ENCODE assay signal across 17 cellular contexts in genomic region chr18:2856499-2856898, GRCh38. TPM values are rescaled to one million over a fixed set of nuclear protein-coding genes. Genes with fewer than 3 reads are reported as not detected.
DNase-seq lines count a peak whose midpoint lies in the region; ATAC-seq and TF ChIP-seq lines count a peak whose summit lies in the region.
"Had no signal": no experiment of that assay in that cellular context is flagged by ENCODE, and none has a peak within 500 bp of the region (broad histone marks: within the 10 kb centered on the region; RNA-seq: fewer than 3 reads in every experiment).

No MANE protein-coding gene starts in this region.

- H3K36me3 Mint-ChIP-seq in activated CD4-positive, alpha-beta T cell treated with anti-CD3 and anti-CD28 coated beads, Interleukin-2, amount 10 ng/mL, durations not matched to agents 24 days and 14 days (ENCODE audit: low read depth) = peaks cover 5% of the 10 kb centered on the region
- H3K36me3 Mint-ChIP-seq in T-cell = no peaks in the 10 kb centered on the region

- H3K9me3 ChIP-seq in spleen = peaks cover 0 to 13% (median 8%) of the 10 kb centered on the region in 8 donors

- ATAC-seq in T-cell (replicated peaks in 1 of 4) = peak in 3 of 4 experiments; percentile 53 to 69 (median 63)
- no peak for ATAC-seq in HG02840 (IDR thresholded peaks at IDR 0.05; ENCODE audit: low FRiP score, unreplicated experiment)
- no peak for ATAC-seq in GM21786 (IDR thresholded peaks at IDR 0.05; ENCODE audit: unreplicated experiment)

- H3K4me3 Mint-ChIP-seq in activated CD4-positive, alpha-beta T cell treated with anti-CD3 and anti-CD28 coated beads, Interleukin-2, amount 10 ng/mL, durations not matched to agents 24 days and 14 days = peak overlapping the region; percentile 1
- no peak overlapping the region for H3K4me3 Mint-ChIP-seq in T-cell

- WGBS in spleen, 5 donors = 39 to 67% (median 42%) methylated on average over 9 of the region's 9 CpGs

- no peak for TF ChIP-seq CTCF in foreskin fibroblast (IDR thresholded peaks at IDR 0.05; ENCODE audit: low read depth, low read length)
- TF ChIP-seq CTCF in spleen (IDR thresholded peaks at IDR 0.05 in 8 of 11, conservative IDR thresholded peaks at IDR 0.05 in 3 of 11) = no peak

- H3K27ac ChIP-seq in spleen = peak overlapping the region in 7 of 8 donors; percentile 54 to 86 (median 81)
- H3K27ac ChIP-seq: BLaER1, PC-9 had no signal

- POLR2A ChIA-PET in T-cell (lab: Charles Lee) = interaction anchor here in 1 of 2 donors (1.0 kb wide), 1 partner anchor 30 kb away, joined by 3 read pairs; no protein-coding TSS in a partner anchor

- H3K9me3 Mint-ChIP-seq in activated CD4-positive, alpha-beta T cell treated with anti-CD3 and anti-CD28 coated beads, Interleukin-2, amount 10 ng/mL, durations not matched to agents 24 days and 14 days = no peaks in the 10 kb centered on the region
- H3K9me3 Mint-ChIP-seq in T-cell = no peaks in the 10 kb centered on the region

- peaks cover 8% of the 10 kb centered on the region for H3K27me3 Mint-ChIP-seq in activated CD4-positive, alpha-beta T cell treated with anti-CD3 and anti-CD28 coated beads, Interleukin-2, amount 10 ng/mL, durations not matched to agents 24 days and 14 days
- H3K27me3 Mint-ChIP-seq in T-cell = peaks cover 8 to 17% of the 10 kb centered on the region in 2 donors

- TF ChIP-seq POLR2A in spleen (IDR thresholded peaks at IDR 0.05) = no peak

- H3K36me3 ChIP-seq in spleen = peaks cover 0 to 35% (median 0%) of the 10 kb centered on the region in 6 donors
- H3K36me3 ChIP-seq: BLaER1 had no signal

- no peak overlapping the region for H3K27ac Mint-ChIP-seq in activated CD4-positive, alpha-beta T cell treated with anti-CD3 and anti-CD28 coated beads, Interleukin-2, amount 10 ng/mL, durations not matched to agents 24 days and 14 days
- H3K27ac Mint-ChIP-seq in T-cell = no peak overlapping the region

- intact Hi-C loops in activated CD4-positive, alpha-beta T cell treated with anti-CD3 and anti-CD28 coated beads, Interleukin-2, amount 10 ng/mL, durations not matched to agents 24 days and 14 days (cut with micrococcal nuclease) = no loop called here
- intact Hi-C loops in spleen (cut with DNase I; ENCODE audit: low total_unique reads) = no loop called here

- H3K4me3 ChIP-seq in foreskin fibroblast (ENCODE audit: low read depth in 1 of 2, low read length in 2 of 2) = peak overlapping the region in 1 of 2 donors; percentile 1
- no peak overlapping the region for H3K4me3 ChIP-seq in spleen
- H3K4me3 ChIP-seq: BLaER1, PC-9 had no signal

- H3K27me3 ChIP-seq in spleen (replicated peaks in 1 of 7) = peaks cover 0 to 12% (median 0%) of the 10 kb centered on the region in 7 donors
- H3K27me3 ChIP-seq: BLaER1 had no signal

- CTCF ChIA-PET in T-cell (lab: Charles Lee) = no interaction called here

- peaks cover 10% of the 10 kb centered on the region for H3K4me1 Mint-ChIP-seq in activated CD4-positive, alpha-beta T cell treated with anti-CD3 and anti-CD28 coated beads, Interleukin-2, amount 10 ng/mL, durations not matched to agents 24 days and 14 days
- peaks cover 0 to 7% (median 6%) of the 10 kb centered on the region in 3 donors for H3K4me1 Mint-ChIP-seq in T-cell

- peaks cover 0 to 45% (median 20%) of the 10 kb centered on the region in 6 donors for H3K4me1 ChIP-seq in spleen
- H3K4me1 ChIP-seq: BLaER1 had no signal

- DNase-seq in activated CD4-positive, alpha-beta T cell treated with anti-CD3 and anti-CD28 coated beads, Interleukin-2, amount 10 ng/mL, durations not matched to agents 24 days and 14 days = no peak
- DNase-seq in activated CD4-positive, alpha-beta T cell treated with anti-CD3 and anti-CD28 coated beads, Interleukin-2, amount 50 U/mL, for 1 hour = no peak
- no peak for DNase-seq in T-cell
- peak; percentile 40 to 64 for DNase-seq in foreskin fibroblast
- DNase-seq in spleen = no peak
- no peak for DNase-seq in MV-4-11 (lab: John Stamatoyannopoulos, UW)
- DNase-seq: 8988T; activated CD4-positive, alpha-beta T cell treated with anti-CD3 and anti-CD28 coated beads, Interleukin-2, amount 50 U/mL, for 4 hours; anterior cingulate cortex; DMS153; NCI-H2107; NCI-H748 treated with DMSO at 0.1 percent for 48 hours; PC-9; stimulated activated CD4-positive, alpha-beta T cell treated with anti-CD3 and anti-CD28 coated beads, Interleukin-4, amount 100 ng/mL, for 1 hour had no signal

RNA-seq across cellular contexts. Expression of gene EMILIN2, which starts 9.7 kb away (rescaled TPM):
- 32.4 and 35.5 TPM in 2 replicates for total RNA-seq in activated CD4-positive, alpha-beta T cell treated with anti-CD3 and anti-CD28 coated beads, Interleukin-2, amount 10 ng/mL, durations not matched to agents 24 days and 14 days
- total RNA-seq in T-cell = 10 to 100 TPM in 4 of 5 donors, 1 to 10 TPM in 1; 3.3 to 19.2 (median 15.0) TPM
- 10 to 100 TPM; 12.1 to 47.7 (median 28.1) TPM for total RNA-seq in spleen
- polyA plus RNA-seq in spleen = 10 to 100 TPM in 2 of 3 donors, 1 to 10 TPM in 1; 7.5 to 20.3 (median 16.9) TPM

Comparison
In these comparisons a context has a peak if more than half of its experiments do, and no peak if none do; other contexts are left out.
1. DNase-seq: peak in foreskin fibroblast (2 of 2); none in activated CD4-positive, alpha-beta T cell treated with anti-CD3 and anti-CD28 coated beads, Interleukin-2, amount 10 ng/mL, durations not matched to agents 24 days and 14 days (single experiment), activated CD4-positive, alpha-beta T cell treated with anti-CD3 and anti-CD28 coated beads, Interleukin-2, amount 50 U/mL, for 1 hour (single experiment), T-cell (0 of 34), spleen (single experiment) and MV-4-11 (single experiment).
2. ATAC-seq: peak in T-cell (3 of 4); none in HG02840 (single experiment) and GM21786 (single experiment).